ENCODE assay signal across 34 cellular contexts in the genomic region with DNA sequence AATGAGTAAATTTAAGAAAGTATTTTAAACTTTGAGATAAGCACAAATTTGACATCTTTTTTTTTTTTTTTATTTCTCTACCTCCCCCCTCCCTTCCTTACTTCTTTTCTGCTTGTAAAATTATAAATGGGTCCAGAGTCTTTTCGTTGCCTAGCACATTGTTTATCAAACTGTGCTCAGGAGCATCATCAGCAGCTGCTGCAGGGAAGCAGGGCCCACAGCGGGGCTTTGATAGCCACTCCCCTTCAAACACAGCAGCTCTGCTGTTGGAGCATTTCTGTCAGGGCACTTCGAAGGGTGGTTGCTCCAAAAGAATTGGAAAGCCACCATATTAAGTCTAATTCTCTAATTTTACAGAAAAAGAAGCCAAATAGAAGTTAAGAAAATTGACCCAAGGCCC.
DNase-seq lines count a peak whose midpoint lies in the region; ATAC-seq, FAIRE-seq and TF ChIP-seq lines count a peak whose summit lies in the region.
"Had no signal": no experiment of that assay in that cellular context is flagged by ENCODE, and none has a peak within 500 bp of the region (broad histone marks: within the 10 kb centered on the region; RNA-seq: fewer than 3 reads in every experiment).

No MANE protein-coding gene starts in this region.

- no peaks in the 10 kb centered on the region for H3K36me3 ChIP-seq in right atrium auricular region
- H3K36me3 ChIP-seq: adrenal gland, thoracic aorta had no signal

- no peaks in the 10 kb centered on the region for H3K27me3 Mint-ChIP-seq in activated CD8-positive, alpha-beta T cell treated with anti-CD3 and anti-CD28 coated beads, Interleukin-2, amount 10 ng/mL, durations not matched to agents 7 days and 5 days (ENCODE audit: low read depth)
- H3K27me3 Mint-ChIP-seq: activated naive CD4-positive, alpha-beta T cell treated with anti-CD3 and anti-CD28 coated beads, Interleukin-2, amount 10 ng/mL, durations not matched to agents 7 days and 5 days; brain; naive thymus-derived CD8-positive, alpha-beta T cell had no signal

- no peak for TF ChIP-seq CTCF in right atrium auricular region (IDR thresholded peaks at IDR 0.05)

- no peak overlapping the region for H3K4me3 Mint-ChIP-seq in activated CD8-positive, alpha-beta T cell treated with anti-CD3 and anti-CD28 coated beads, Interleukin-2, amount 10 ng/mL, durations not matched to agents 7 days and 5 days
- H3K4me3 Mint-ChIP-seq: activated naive CD4-positive, alpha-beta T cell treated with anti-CD3 and anti-CD28 coated beads, Interleukin-2, amount 10 ng/mL, durations not matched to agents 7 days and 5 days; brain; immature natural killer cell; naive thymus-derived CD8-positive, alpha-beta T cell; T-helper 1 cell treated with Interleukin-12 subunit alpha and Interleukin-12 subunit beta and Interleukin-4 antibody, amounts not matched to agents 30 μg/mL and 1 μg/mL, for 36 hours had no signal

- no peak overlapping the region for H3K4me3 ChIP-seq in right atrium auricular region
- H3K4me3 ChIP-seq: adrenal gland, dorsolateral prefrontal cortex, K562, thoracic aorta had no signal

- no peaks in the 10 kb centered on the region for H3K9me3 Mint-ChIP-seq in activated CD8-positive, alpha-beta T cell treated with anti-CD3 and anti-CD28 coated beads, Interleukin-2, amount 10 ng/mL, durations not matched to agents 7 days and 5 days (ENCODE audit: insufficient read depth)
- H3K9me3 Mint-ChIP-seq: activated naive CD4-positive, alpha-beta T cell treated with anti-CD3 and anti-CD28 coated beads, Interleukin-2, amount 10 ng/mL, durations not matched to agents 7 days and 5 days; T-helper 1 cell treated with Interleukin-12 subunit alpha and Interleukin-12 subunit beta and Interleukin-4 antibody, amounts not matched to agents 30 μg/mL and 1 μg/mL, for 36 hours had no signal

- no peaks in the 10 kb centered on the region for H3K27me3 ChIP-seq in right atrium auricular region
- H3K27me3 ChIP-seq: adrenal gland, dorsolateral prefrontal cortex had no signal

- DNase-seq in DMS53 (lab: John Stamatoyannopoulos, UW) (peak; percentile 13), DMS53 treated with DMSO at 0.1 percent for 48 hours (lab: John Stamatoyannopoulos, UW; ENCODE audit: unreplicated experiment) (no peak), right atrium auricular region (ENCODE audit: low spot score) (peak; percentile 65), sciatic nerve (ENCODE audit: low spot score) (no peak), SW 1271 (lab: John Stamatoyannopoulos, UW) (no peak), GM19239 (ENCODE audit: insufficient read length, low spot score) (no peak)
- DNase-seq in activated CD8-positive, alpha-beta T cell treated with anti-CD3 and anti-CD28 coated beads, Interleukin-2, amount 10 ng/mL, durations not matched to agents 7 days and 5 days: no peak
- DNase-seq: activated naive CD4-positive, alpha-beta T cell treated with anti-CD3 and anti-CD28 coated beads, Interleukin-2, amount 10 ng/mL, durations not matched to agents 7 days and 5 days; adrenal gland; Caco-2; DMS79; dorsolateral prefrontal cortex; H7; hypothalamus; immature natural killer cell; left colon; naive thymus-derived CD8-positive, alpha-beta T cell; NCI-H1048; NCI-H1694; NCI-H2171; NCI-H510A; nucleus accumbens; stimulated activated CD4-positive, alpha-beta T cell treated with anti-CD3 and anti-CD28 coated beads, Interleukin-1b, Interleukin-23, amount 100 ng/mL, for 48 hours; stimulated activated naive CD4-positive, alpha-beta T cell treated with Interleukin-2 at 50 U/mL for 16 hours had no signal

- FAIRE-seq in GM19239 (lab: Jason Lieb, UNC): no peak
- FAIRE-seq: endometrium, G401.6, HTR-8/SVneo, K562 had no signal

- CTCF ChIA-PET in activated CD8-positive, alpha-beta T cell treated with anti-CD3 and anti-CD28 coated beads, Interleukin-2, amount 10 ng/mL, durations not matched to agents 7 days and 5 days (lab: Charles Lee): no interaction called here

- no peaks in the 10 kb centered on the region for H3K36me3 Mint-ChIP-seq in activated CD8-positive, alpha-beta T cell treated with anti-CD3 and anti-CD28 coated beads, Interleukin-2, amount 10 ng/mL, durations not matched to agents 7 days and 5 days (ENCODE audit: low read depth)
- H3K36me3 Mint-ChIP-seq: activated naive CD4-positive, alpha-beta T cell treated with anti-CD3 and anti-CD28 coated beads, Interleukin-2, amount 10 ng/mL, durations not matched to agents 7 days and 5 days; immature natural killer cell; naive thymus-derived CD8-positive, alpha-beta T cell had no signal

- H3K27ac ChIP-seq in right atrium auricular region: peak overlapping the region; percentile 43 to 79
- H3K27ac ChIP-seq: 22Rv1, adrenal gland, C4-2B, dorsolateral prefrontal cortex had no signal

- H3K27ac Mint-ChIP-seq in activated CD8-positive, alpha-beta T cell treated with anti-CD3 and anti-CD28 coated beads, Interleukin-2, amount 10 ng/mL, durations not matched to agents 7 days and 5 days: no peak overlapping the region
- H3K27ac Mint-ChIP-seq: activated naive CD4-positive, alpha-beta T cell treated with anti-CD3 and anti-CD28 coated beads, Interleukin-2, amount 10 ng/mL, durations not matched to agents 7 days and 5 days; brain; immature natural killer cell; naive thymus-derived CD8-positive, alpha-beta T cell; T-helper 1 cell treated with Interleukin-12 subunit alpha and Interleukin-12 subunit beta and Interleukin-4 antibody, amounts not matched to agents 30 μg/mL and 1 μg/mL, for 36 hours had no signal

- peaks cover 0 to 13% of the 10 kb centered on the region in 2 donors for H3K4me1 ChIP-seq in right atrium auricular region
- H3K4me1 ChIP-seq: adrenal gland, Caco-2 had no signal

- H3K9me3 ChIP-seq in right atrium auricular region: peaks cover 0 to 5% of the 10 kb centered on the region in 2 donors
- H3K9me3 ChIP-seq: adrenal gland, Caco-2 had no signal

- intact Hi-C loops in sciatic nerve (cut with DNase I): no loop called here

- no peaks in the 10 kb centered on the region for H3K4me1 Mint-ChIP-seq in activated CD8-positive, alpha-beta T cell treated with anti-CD3 and anti-CD28 coated beads, Interleukin-2, amount 10 ng/mL, durations not matched to agents 7 days and 5 days (ENCODE audit: low read depth)
- H3K4me1 Mint-ChIP-seq: activated naive CD4-positive, alpha-beta T cell treated with anti-CD3 and anti-CD28 coated beads, Interleukin-2, amount 10 ng/mL, durations not matched to agents 7 days and 5 days; immature natural killer cell; naive thymus-derived CD8-positive, alpha-beta T cell had no signal

- ATAC-seq in sciatic nerve: peak; percentile 87
- no peak for ATAC-seq in GM18519 (IDR thresholded peaks at IDR 0.05; ENCODE audit: low FRiP score, unreplicated experiment)
- ATAC-seq in activated CD8-positive, alpha-beta T cell treated with anti-CD3 and anti-CD28 coated beads, Interleukin-2, amount 10 ng/mL, durations not matched to agents 7 days and 5 days: no peak
- ATAC-seq: K562; left colon; naive thymus-derived CD8-positive, alpha-beta T cell had no signal

- POLR2A ChIA-PET in activated CD8-positive, alpha-beta T cell treated with anti-CD3 and anti-CD28 coated beads, Interleukin-2, amount 10 ng/mL, durations not matched to agents 7 days and 5 days (lab: Charles Lee): no interaction called here

Comparison
In these comparisons a context has a peak if more than half of its experiments do, and no peak if none do; other contexts are left out.
1. DNase-seq: peak in DMS53 (single experiment) and right atrium auricular region (single experiment); none in DMS53 treated with DMSO at 0.1 percent for 48 hours (single experiment), sciatic nerve (single experiment), SW 1271 (0 of 2), GM19239 (single experiment) and activated CD8-positive, alpha-beta T cell treated with anti-CD3 and anti-CD28 coated beads, Interleukin-2, amount 10 ng/mL, durations not matched to agents 7 days and 5 days (single experiment).